20 cellular contexts compared by ENCODE assay signal in the genomic region with DNA sequence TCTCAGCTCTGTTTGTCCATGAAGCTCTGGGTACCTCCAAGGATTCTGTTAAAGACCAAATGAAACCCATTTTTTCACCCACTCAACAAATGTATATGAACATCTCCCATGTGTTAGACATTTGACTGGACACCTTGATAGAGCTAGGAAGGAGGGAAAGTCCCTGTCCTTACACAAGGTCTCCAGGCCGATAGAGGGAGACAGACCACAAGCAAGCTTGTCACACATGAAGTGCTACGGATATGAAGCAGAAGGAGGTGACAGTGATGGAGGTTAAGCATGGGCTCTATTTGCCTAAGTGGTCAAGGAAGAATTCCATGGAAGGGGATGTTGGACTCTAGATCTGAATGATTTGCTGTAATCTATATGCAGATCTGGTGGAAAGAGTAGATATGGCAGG.
DNase-seq lines count a peak whose midpoint lies in the region; ATAC-seq, FAIRE-seq and TF ChIP-seq lines count a peak whose summit lies in the region.
"Had no signal": no experiment of that assay in that cellular context is flagged by ENCODE, and none has a peak within 500 bp of the region (broad histone marks: within the 10 kb centered on the region; RNA-seq: fewer than 3 reads in every experiment).

No MANE protein-coding gene starts in this region.

- SMC1A ChIA-PET in GM12878 (lab: Charles Lee; ENCODE audit: uncharacterized antibody, unreplicated experiment) = interaction anchor here (1.0 to 1.5 kb wide), 3 partner anchors 9 to 450 kb away, joined by 3 read pairs; no protein-coding TSS in a partner anchor

- no peak overlapping the region for H2AFZ ChIP-seq in Karpas-422 (ENCODE audit: low read length)
- no peak overlapping the region for H2AFZ ChIP-seq in GM12878 (ENCODE audit: control insufficient read depth, low read depth, low read length)

- TF ChIP-seq RAD21 in GM12878 (IDR thresholded peaks at IDR 0.05; ENCODE audit: insufficient read depth, low read depth, low read length) = peak; percentile 73

- 21% methylated on average over 2 of the region's 2 CpGs for WGBS in GM12878 (ENCODE audit: insufficient coverage, insufficient replicate concordance, low lambda C conversion rate, missing lambda C conversion rate)

- H3K4me2 ChIP-seq in Karpas-422 (ENCODE audit: low read depth, low read length, poor library complexity, severe bottlenecking) = no peak overlapping the region
- H3K4me2 ChIP-seq in GM12878 (ENCODE audit: control insufficient read depth, insufficient read depth) = no peak overlapping the region

- TF ChIP-seq EP300 in GM12878 (IDR thresholded peaks at IDR 0.05; ENCODE audit: borderline replicate concordance in 1 of 2, control insufficient read depth in 1 of 2, low read depth in 2 of 2, low read length in 2 of 2) = no peak

- DNase-seq in DMS53 (lab: John Stamatoyannopoulos, UW) (peak; percentile 2), DMS53 treated with DMSO at 0.1 percent for 48 hours (lab: John Stamatoyannopoulos, UW; ENCODE audit: unreplicated experiment) (no peak), Karpas-422 (peak; percentile 74), GM12878 (ENCODE audit: low read depth, low spot score) (peak; percentile 11), left colon (no peak), COR-L47 (lab: John Stamatoyannopoulos, UW) (no peak)
- DNase-seq in stimulated activated CD4-positive, alpha-beta T cell treated with anti-CD3 and anti-CD28 coated beads, Interleukin-12 subunit alpha, Interleukin-12 subunit beta, amount 100 ng/mL, for 4 hours = no peak
- DNase-seq: activated CD4-positive, alpha-beta T cell treated with anti-CD3 and anti-CD28 coated beads, Interleukin-2, amount 50 U/mL, for 1 hour; activated naive CD8-positive, alpha-beta T cell treated with anti-CD3 and anti-CD28 coated beads, Interleukin-2, amount 50 U/mL, for 24 hours; brain microvascular endothelial cell; Caco-2; colonic mucosa; HFFc6; IMR-90; naive B cell; NCI-H1694; retina; Right ventricle myocardium superior; T-helper 17 cell had no signal

- ATAC-seq in GM12878 (peak; percentile 78), left colon (no peak)
- ATAC-seq: activated naive CD8-positive, alpha-beta T cell treated with anti-CD3 and anti-CD28 coated beads, Interleukin-2, amount 50 U/mL, for 24 hours; T-helper 17 cell had no signal

- H3K79me2 ChIP-seq in Karpas-422 (ENCODE audit: low read length) (no peaks in the 10 kb centered on the region), GM12878 (ENCODE audit: control insufficient read depth, insufficient read depth, low read length) (no peaks in the 10 kb centered on the region)

- H4K20me1 ChIP-seq in Karpas-422 (ENCODE audit: insufficient read depth, low read depth, low read length) (no peaks in the 10 kb centered on the region; the same call in 1 of the 2 replicates), GM12878 (ENCODE audit: control insufficient read depth, insufficient read depth) (no peaks in the 10 kb centered on the region)

- H3K9me3 ChIP-seq in Karpas-422 (ENCODE audit: low read length) (no peaks in the 10 kb centered on the region), GM12878 (replicated peaks; ENCODE audit: control insufficient read depth, insufficient read depth, low read length) (no peaks in the 10 kb centered on the region)
- H3K9me3 ChIP-seq: Caco-2, colonic mucosa had no signal

- no peak overlapping the region for H3K27ac ChIP-seq in Karpas-422 (ENCODE audit: low read length)
- H3K27ac ChIP-seq in GM12878 (ENCODE audit: control insufficient read depth, insufficient read depth) = no peak overlapping the region
- H3K27ac ChIP-seq: brain microvascular endothelial cell, colonic mucosa had no signal

- no peaks in the 10 kb centered on the region for H3K36me3 ChIP-seq in Karpas-422 (ENCODE audit: insufficient read depth, low read length)
- H3K36me3 ChIP-seq in GM12878 (ENCODE audit: control insufficient read depth in 2 of 2, insufficient read depth in 2 of 2, low read length in 1 of 2) = no peaks in the 10 kb centered on the region
- H3K36me3 ChIP-seq: brain microvascular endothelial cell, colonic mucosa had no signal

- POLR2A ChIA-PET in GM12878 (lab: Charles Lee) = no interaction called here

- H3K27me3 ChIP-seq in Karpas-422 (ENCODE audit: low read length) = no peaks in the 10 kb centered on the region
- H3K27me3 ChIP-seq in GM12878 (replicated peaks in 1 of 2; ENCODE audit: control insufficient read depth in 2 of 2, insufficient read depth in 2 of 2, low read length in 1 of 2) = no peaks in the 10 kb centered on the region; a peak in 2 of 4 replicates
- H3K27me3 ChIP-seq: brain microvascular endothelial cell, colonic mucosa had no signal

- CTCF ChIA-PET in GM12878 (lab: Yijun Ruan, JAX) = interaction anchor here (0.7 to 1.9 kb wide), 8 partner anchors 10 to 479 kb away, joined by 3 to 11 read pairs (median 4); no protein-coding TSS in a partner anchor

- intact Hi-C loops in GM12878 (cut with micrococcal nuclease; ENCODE audit: unreplicated experiment) (loop anchor here (5.0 kb wide), 1 partner anchor 452 kb away; no protein-coding TSS in a partner anchor), left colon (cut with DNase I, micrococcal nuclease) (no loop called here)

- H3K9ac ChIP-seq in Karpas-422 (ENCODE audit: low read length) (no peak overlapping the region), GM12878 (ENCODE audit: control insufficient read depth, insufficient read depth, low read length) (no peak overlapping the region)

- peaks cover 43% of the 10 kb centered on the region for H3K4me1 ChIP-seq in Karpas-422 (ENCODE audit: low read length)
- no peaks in the 10 kb centered on the region for H3K4me1 ChIP-seq in GM12878 (ENCODE audit: control insufficient read depth, insufficient read depth, low read length)
- H3K4me1 ChIP-seq: Caco-2, colonic mucosa had no signal

- in situ Hi-C loops in GM12878 (cut with MboI) = no loop called here

- no peaks in the 10 kb centered on the region for H3K9me2 ChIP-seq in Karpas-422 (replicated peaks; ENCODE audit: insufficient read depth, low read length)

- RAD21 ChIA-PET in GM12878 (lab: Charles Lee; ENCODE audit: unreplicated experiment) = interaction anchor here (1.6 kb wide), 1 partner anchor 452 kb away, joined by 7 read pairs; no protein-coding TSS in a partner anchor

- TF ChIP-seq POLR2A in GM12878 (IDR thresholded peaks at IDR 0.05; ENCODE audit: low read depth, low read length) = no peak

- TF ChIP-seq CTCF in GM12873 (IDR thresholded peaks at IDR 0.05; ENCODE audit: insufficient read depth, low read depth, low read length, missing control alignments) (peak; percentile 54), GM12878 (IDR thresholded peaks at IDR 0.05 in 2 of 3, conservative IDR thresholded peaks at IDR 0.05 in 1 of 3; ENCODE audit: control insufficient read depth in 2 of 3, extremely low read depth in 1 of 3, insufficient read depth in 1 of 3, low read depth in 3 of 3, low read length in 3 of 3) (peak; percentile 46 to 74 (median 60); a peak in 5 of 6 replicates)

- H3K4me3 ChIP-seq in Karpas-422 (ENCODE audit: low read length) = no peak overlapping the region
- no peak overlapping the region for H3K4me3 ChIP-seq in GM12878
- H3K4me3 ChIP-seq: colonic mucosa had no signal

- peak; percentile 80 for FAIRE-seq in GM12878 (lab: Jason Lieb, UNC)

- BruUV-seq in GM12878 (replicated peaks; lab: Mats Ljungman, UMichigan) = no TSS peak

TF ChIP-seq in GM12878, 131 proteins besides CTCF, POLR2A, EP300 and RAD21:
- TF ChIP-seq IRF4 (IDR thresholded peaks at IDR 0.05; ENCODE audit: low read depth, low read length) (no peak), SMC3 (IDR thresholded peaks at IDR 0.05; ENCODE audit: borderline replicate concordance, low read length) (peak; percentile 60)

Comparison
In these comparisons a context has a peak if more than half of its experiments do, and no peak if none do; other contexts are left out.
1. DNase-seq: peak in DMS53 (single experiment), Karpas-422 (single experiment) and GM12878 (single experiment); none in DMS53 treated with DMSO at 0.1 percent for 48 hours (single experiment), left colon (0 of 2), COR-L47 (single experiment) and stimulated activated CD4-positive, alpha-beta T cell treated with anti-CD3 and anti-CD28 coated beads, Interleukin-12 subunit alpha, Interleukin-12 subunit beta, amount 100 ng/mL, for 4 hours (single experiment).